25 cellular contexts compared by ENCODE assay signal in genomic region chr18:76149284-76149683, GRCh38.
DNase-seq lines count a peak whose midpoint lies in the region; ATAC-seq, FAIRE-seq and TF ChIP-seq lines count a peak whose summit lies in the region.
"Had no signal": no experiment of that assay in that cellular context is flagged by ENCODE, and none has a peak within 500 bp of the region (broad histone marks: within the 10 kb centered on the region; RNA-seq: fewer than 3 reads in every experiment).

No MANE protein-coding gene starts in this region.

- H3K4me1 ChIP-seq in BLaER1: peaks cover 22% of the 10 kb centered on the region
- H3K4me1 ChIP-seq in breast epithelium: no peaks in the 10 kb centered on the region
- H3K4me1 ChIP-seq: A549, BE2C, Caco-2 had no signal

- no peak for ATAC-seq in HG03159 (IDR thresholded peaks at IDR 0.05; ENCODE audit: unreplicated experiment)
- ATAC-seq: A549; CD8-positive, alpha-beta T cell; GM23338; HCT116 had no signal

- intact Hi-C loops in breast epithelium (cut with DNase I; ENCODE audit: low total_unique reads): no loop called here

- H3K4me1 Mint-ChIP-seq in endothelial cell (ENCODE audit: unreplicated experiment) (peaks cover 26% of the 10 kb centered on the region), chondrocyte (ENCODE audit: low read depth) (no peaks in the 10 kb centered on the region)
- H3K4me1 Mint-ChIP-seq: CD4-positive, CD25-positive, alpha-beta regulatory T cell had no signal

- H3K27ac ChIP-seq in BLaER1: no peak overlapping the region
- H3K27ac ChIP-seq in breast epithelium: no peak overlapping the region
- H3K27ac ChIP-seq: A549, C4-2B had no signal

- H3K36me3 Mint-ChIP-seq in endothelial cell (ENCODE audit: low read depth, unreplicated experiment) (peaks cover 12% of the 10 kb centered on the region), chondrocyte (ENCODE audit: low read depth) (no peaks in the 10 kb centered on the region)
- H3K36me3 Mint-ChIP-seq: CD4-positive, CD25-positive, alpha-beta regulatory T cell; CD8-positive, alpha-beta T cell had no signal

- H3K36me3 ChIP-seq in BLaER1 (no peaks in the 10 kb centered on the region), breast epithelium (no peaks in the 10 kb centered on the region)
- H3K36me3 ChIP-seq: BE2C had no signal

- no peak overlapping the region for H3K4me3 ChIP-seq in BLaER1
- H3K4me3 ChIP-seq in breast epithelium: no peak overlapping the region
- H3K4me3 ChIP-seq: A549, GM23338 had no signal

- H3K9ac ChIP-seq in BLaER1: no peak overlapping the region

- DNase-seq in D721Med (ENCODE audit: insufficient read length, low spot score) (no peak), Kasumi-1 (lab: John Stamatoyannopoulos, UW) (peak; percentile 32 to 59), endothelial cell (ENCODE audit: low spot score) (no peak), breast epithelium (ENCODE audit: low spot score in 2 of 2) (no peak), chondrocyte (ENCODE audit: low spot score) (no peak)
- DNase-seq: 8988T; ACHN; AML-193; BE2C; Caco-2; CD4-positive, CD25-positive, alpha-beta regulatory T cell; CD8-positive, alpha-beta T cell; DMS 273 treated with DMSO at 0.1 percent for 48 hours; DMS79; EL; GDM1; H9 had no signal

- H3K9me3 Mint-ChIP-seq in endothelial cell (ENCODE audit: unreplicated experiment): peaks cover 5% of the 10 kb centered on the region
- peaks cover 16% of the 10 kb centered on the region for H3K9me3 Mint-ChIP-seq in chondrocyte (ENCODE audit: low read depth)
- H3K9me3 Mint-ChIP-seq: CD8-positive, alpha-beta T cell; GM23338 had no signal

- FAIRE-seq in D721Med (lab: Jason Lieb, UNC): peak; percentile 46
- FAIRE-seq: A549, GM12892, GM19239 had no signal

- H3K27ac Mint-ChIP-seq in endothelial cell (ENCODE audit: unreplicated experiment): peak overlapping the region; percentile 71
- H3K27ac Mint-ChIP-seq in chondrocyte (ENCODE audit: unreplicated experiment): no peak overlapping the region
- H3K27ac Mint-ChIP-seq: CD4-positive, CD25-positive, alpha-beta regulatory T cell; CD8-positive, alpha-beta T cell; GM23338; H9 had no signal

- no peaks in the 10 kb centered on the region for H3K9me3 ChIP-seq in BLaER1
- no peaks in the 10 kb centered on the region for H3K9me3 ChIP-seq in breast epithelium
- H3K9me3 ChIP-seq: A549, BE2C, Caco-2 had no signal

- H3K4me3 Mint-ChIP-seq in endothelial cell (ENCODE audit: unreplicated experiment) (no peak overlapping the region), chondrocyte (ENCODE audit: unreplicated experiment) (no peak overlapping the region)
- H3K4me3 Mint-ChIP-seq: CD4-positive, CD25-positive, alpha-beta regulatory T cell; CD8-positive, alpha-beta T cell; GM23338; H9 had no signal

- TF ChIP-seq CTCF in D721Med (IDR thresholded peaks at IDR 0.05; ENCODE audit: insufficient read depth, missing control alignments) (no peak), endothelial cell (IDR thresholded peaks at IDR 0.05; ENCODE audit: unreplicated experiment) (no peak), breast epithelium (IDR thresholded peaks at IDR 0.05) (no peak), chondrocyte (IDR thresholded peaks at IDR 0.05) (no peak)

- H3K27me3 Mint-ChIP-seq in endothelial cell (ENCODE audit: unreplicated experiment) (peaks cover 6% of the 10 kb centered on the region), chondrocyte (ENCODE audit: low read depth) (no peaks in the 10 kb centered on the region)
- H3K27me3 Mint-ChIP-seq: CD4-positive, CD25-positive, alpha-beta regulatory T cell had no signal

- H3K27me3 ChIP-seq in BLaER1 (no peaks in the 10 kb centered on the region), breast epithelium (no peaks in the 10 kb centered on the region)
- H3K27me3 ChIP-seq: BE2C had no signal

- peak overlapping the region; percentile 22 for H3K4me2 ChIP-seq in BLaER1
- H3K4me2 ChIP-seq: A549, GM23338 had no signal

- H4K20me1 ChIP-seq in BLaER1: no peaks in the 10 kb centered on the region

- TF ChIP-seq POLR2A in breast epithelium (IDR thresholded peaks at IDR 0.05): no peak

Comparison
In these comparisons a context has a peak if more than half of its experiments do, and no peak if none do; other contexts are left out.
1. DNase-seq: peak in Kasumi-1 (2 of 2); none in D721Med (single experiment), endothelial cell (single experiment), breast epithelium (0 of 2) and chondrocyte (single experiment).